In the genomic region with DNA sequence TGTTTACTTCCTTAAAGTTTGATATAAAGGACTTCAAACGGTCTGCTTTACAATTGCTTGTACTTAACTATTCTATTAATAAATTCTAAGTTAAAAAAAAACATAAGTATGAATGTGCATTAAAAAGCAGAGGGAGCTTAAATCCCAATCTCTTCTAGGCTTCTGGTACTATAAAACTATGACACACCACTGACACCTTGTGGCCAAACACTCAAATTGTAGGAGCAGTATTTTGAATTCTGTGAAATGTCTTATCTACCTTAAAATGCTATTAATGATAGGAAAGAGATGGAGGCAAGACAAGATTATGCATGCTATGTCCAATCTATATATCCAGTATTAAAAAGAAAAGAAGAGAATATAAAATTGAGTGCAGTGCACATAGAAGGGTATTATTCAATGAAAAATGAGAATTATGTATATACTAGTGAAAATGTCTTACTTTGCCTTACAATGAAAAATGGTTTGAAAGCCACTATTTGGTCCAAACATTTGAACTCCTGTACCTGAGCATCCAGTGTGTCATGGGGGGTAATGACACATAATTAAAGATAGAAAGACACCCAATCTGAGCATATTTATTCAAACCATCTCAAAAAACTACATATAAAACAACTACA, we compare ENCODE assay signal across 8 cellular contexts.
A peak's percentile ranks its signal among the peaks of the same experiment; 100 is the strongest.
DNase-seq lines count a peak whose midpoint lies in the region; ATAC-seq, FAIRE-seq and TF ChIP-seq lines count a peak whose summit lies in the region.

No MANE protein-coding gene starts in this region.

- no peaks in the 10 kb centered on the region for H3K36me3 ChIP-seq in OCI-LY3 (replicated peaks; ENCODE audit: low read depth, low read length)
- peaks cover 54% of the 10 kb centered on the region for H3K36me3 ChIP-seq in K562 (ENCODE audit: control insufficient read depth, insufficient read depth, low read length)
- H3K36me3 ChIP-seq in lower lobe of right lung = peaks cover 39% of the 10 kb centered on the region

- H3K9me3 ChIP-seq in OCI-LY3 (ENCODE audit: insufficient read depth, low read length) (no peaks in the 10 kb centered on the region), K562 (replicated peaks; ENCODE audit: control insufficient read depth, insufficient read depth, low read depth, low read length) (peaks cover 6% of the 10 kb centered on the region; the same call in 1 of the 2 replicates), lower lobe of right lung (peaks cover 11% of the 10 kb centered on the region)

- H3K4me3 ChIP-seq in OCI-LY3 (ENCODE audit: low read length) = no peak overlapping the region
- no peak overlapping the region for H3K4me3 ChIP-seq in K562
- H3K4me3 ChIP-seq in lower lobe of right lung = no peak overlapping the region

- FAIRE-seq in D721Med (lab: Jason Lieb, UNC) = no peak
- peak; percentile 68 for FAIRE-seq in K562 (lab: Jason Lieb, UNC)

- POLR2A ChIA-PET in K562 (lab: Yijun Ruan, JAX) = interaction anchor here (0.9 kb wide), 1 partner anchor 11 kb away, joined by 3 read pairs; no protein-coding TSS in a partner anchor

- H4K20me1 ChIP-seq in OCI-LY3 (ENCODE audit: insufficient read depth, low read length) (no peaks in the 10 kb centered on the region), K562 (replicated peaks; ENCODE audit: control insufficient read depth, insufficient read depth, low read length) (no peaks in the 10 kb centered on the region)

- H3K9me1 ChIP-seq in K562 (ENCODE audit: control insufficient read depth, insufficient read depth, low read length) = no peaks in the 10 kb centered on the region

- no peak for TF ChIP-seq POLR2A in K562 (conservative IDR thresholded peaks at IDR 0.05)

- BruUV-seq in K562 (replicated peaks; lab: Mats Ljungman, UMichigan) = no TSS peak

- TF ChIP-seq EP300 in K562 (IDR thresholded peaks at IDR 0.05; ENCODE audit: low read length) = no peak

- WGBS in K562 (ENCODE audit: insufficient coverage, low coverage, missing lambda C conversion rate) = 10% methylated on average over 1 of the region's 1 CpG

- H3K9ac ChIP-seq in OCI-LY3 (ENCODE audit: low read length) (no peak overlapping the region), K562 (ENCODE audit: insufficient read depth in 1 of 2, low read depth in 2 of 2, low read length in 2 of 2) (no peak overlapping the region)

- H3K4me1 ChIP-seq in OCI-LY3 (ENCODE audit: low read length) = no peaks in the 10 kb centered on the region
- no peaks in the 10 kb centered on the region for H3K4me1 ChIP-seq in K562 (replicated peaks in 1 of 2; ENCODE audit: control insufficient read depth in 2 of 2, insufficient read depth in 2 of 2, low read length in 2 of 2)
- H3K4me1 ChIP-seq in lower lobe of right lung = no peaks in the 10 kb centered on the region

- no peak overlapping the region for H2AFZ ChIP-seq in OCI-LY3 (ENCODE audit: low read depth, low read length)
- H2AFZ ChIP-seq in K562 (ENCODE audit: low read depth, low read length) = no peak overlapping the region

- H3K27me3 ChIP-seq in OCI-LY3 (ENCODE audit: low read depth, low read length) (no peaks in the 10 kb centered on the region), K562 (ENCODE audit: control insufficient read depth in 2 of 2, insufficient read depth in 2 of 2, low read length in 2 of 2) (no peaks in the 10 kb centered on the region), lower lobe of right lung (ENCODE audit: low read depth) (no peaks in the 10 kb centered on the region)

- intact Hi-C loops in K562 (cut with micrococcal nuclease) = loop anchor here (1.0 to 5.0 kb wide), 4 partner anchors 186 to 829 kb away; no protein-coding TSS in a partner anchor
- intact Hi-C loops in lower lobe of right lung (cut with DNase I) = no loop called here
- intact Hi-C loops in posterior cingulate gyrus (cut with DNase I) = no loop called here

- TF ChIP-seq RAD21 in K562 (CRISPR knock-in tag; conservative IDR thresholded peaks at IDR 0.05 in 1 of 2, IDR thresholded peaks at IDR 0.05 in 1 of 2) = peak; percentile 83 to 90

- in situ Hi-C loops in K562 (cut with MboI) = loop anchor here (10.0 to 25.0 kb wide), 2 partner anchors 749 to 826 kb away; no protein-coding TSS in a partner anchor

- H3K4me2 ChIP-seq in OCI-LY3 (ENCODE audit: low read length) (no peak overlapping the region), K562 (ENCODE audit: insufficient read depth, low read length) (no peak overlapping the region)

- ATAC-seq in K562 = peak; percentile 77; the same call in 2 of the 3 replicates
- ATAC-seq in lower lobe of right lung = no peak
- no peak for ATAC-seq in HG03378 (IDR thresholded peaks at IDR 0.05; ENCODE audit: unreplicated experiment)
- no peak for ATAC-seq in activated CD4-positive, CD25-positive, alpha-beta regulatory T cell treated with anti-CD3 and anti-CD28 coated beads, Interleukin-2, amount 50 U/mL, for 24 hours

- H3K27ac ChIP-seq in OCI-LY3 (ENCODE audit: low read length) = no peak overlapping the region
- no peak overlapping the region for H3K27ac ChIP-seq in K562 (ENCODE audit: extremely low read depth, low read depth, low read length)
- H3K27ac ChIP-seq in lower lobe of right lung = no peak overlapping the region

- no peaks in the 10 kb centered on the region for H3K79me2 ChIP-seq in OCI-LY3 (ENCODE audit: low read length)
- no peaks in the 10 kb centered on the region for H3K79me2 ChIP-seq in K562 (ENCODE audit: control insufficient read depth, insufficient read depth, low read length)

- DNase-seq in D721Med (ENCODE audit: insufficient read length, low spot score) = no peak
- peak; percentile 18 for DNase-seq in HK-2 (ENCODE audit: unreplicated experiment)
- peak; percentile 48 to 74 (median 59) for DNase-seq in K562 (ENCODE audit: extremely low read depth in 1 of 4, low spot score in 3 of 4)
- no peak for DNase-seq in lower lobe of right lung
- DNase-seq in posterior cingulate gyrus = no peak

- CTCF ChIA-PET in K562 (lab: Yijun Ruan, JAX; ENCODE audit: low intra/inter-chr PET ratio) = interaction anchor here (0.7 to 3.1 kb wide), 3 partner anchors 25 to 827 kb away, joined by 3 to 18 read pairs (median 7); no protein-coding TSS in a partner anchor

- TF ChIP-seq CTCF in D721Med (IDR thresholded peaks at IDR 0.05; ENCODE audit: insufficient read depth, missing control alignments) (peak; percentile 56), OCI-LY3 (IDR thresholded peaks at IDR 0.05; ENCODE audit: low read depth, low read length) (peak; percentile 75), K562 (IDR thresholded peaks at IDR 0.05 in 2 of 3, conservative IDR thresholded peaks at IDR 0.05 in 1 of 3; ENCODE audit: insufficient read depth in 2 of 3, low read depth in 1 of 3, low read length in 3 of 3) (peak; percentile 49 to 79 (median 55); a peak in 5 of 6 replicates), lower lobe of right lung (IDR thresholded peaks at IDR 0.05) (peak; percentile 63)

TF ChIP-seq in K562, 482 proteins besides CTCF, POLR2A, EP300 and RAD21:
- TF ChIP-seq TRIM28 (IDR thresholded peaks at IDR 0.05) (0 out of 2 replicates have a peak, but pooled peaks have one; percentile 29), SMC3 (conservative IDR thresholded peaks at IDR 0.05; ENCODE audit: insufficient read depth, low read depth, low read length) (peak; percentile 57; the same call in 1 of the 2 replicates), CBX3 (IDR thresholded peaks at IDR 0.05; ENCODE audit: borderline replicate concordance in 1 of 2, low read length in 2 of 2) (0 out of 3 replicates have a peak, but pooled peaks of 1 of the 2 experiments have one; percentile 25)
- TF ChIP-seq, protein P1, sequence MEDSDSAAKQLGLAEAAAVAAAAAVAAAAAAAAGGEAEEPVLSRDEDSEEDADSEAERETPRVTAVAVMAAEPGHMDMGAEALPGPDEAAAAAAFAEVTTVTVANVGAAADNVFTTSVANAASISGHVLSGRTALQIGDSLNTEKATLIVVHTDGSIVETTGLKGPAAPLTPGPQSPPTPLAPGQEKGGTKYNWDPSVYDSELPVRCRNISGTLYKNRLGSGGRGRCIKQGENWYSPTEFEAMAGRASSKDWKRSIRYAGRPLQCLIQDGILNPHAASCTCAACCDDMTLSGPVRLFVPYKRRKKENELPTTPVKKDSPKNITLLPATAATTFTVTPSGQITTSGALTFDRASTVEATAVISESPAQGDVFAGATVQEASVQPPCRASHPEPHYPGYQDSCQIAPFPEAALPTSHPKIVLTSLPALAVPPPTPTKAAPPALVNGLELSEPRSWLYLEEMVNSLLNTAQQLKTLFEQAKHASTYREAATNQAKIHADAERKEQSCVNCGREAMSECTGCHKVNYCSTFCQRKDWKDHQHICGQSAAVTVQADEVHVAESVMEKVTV (CRISPR knock-in tag; IDR thresholded peaks at IDR 0.05) = peak; percentile 83; the same call in 1 of the 2 replicates
- TF ChIP-seq, protein P2, sequence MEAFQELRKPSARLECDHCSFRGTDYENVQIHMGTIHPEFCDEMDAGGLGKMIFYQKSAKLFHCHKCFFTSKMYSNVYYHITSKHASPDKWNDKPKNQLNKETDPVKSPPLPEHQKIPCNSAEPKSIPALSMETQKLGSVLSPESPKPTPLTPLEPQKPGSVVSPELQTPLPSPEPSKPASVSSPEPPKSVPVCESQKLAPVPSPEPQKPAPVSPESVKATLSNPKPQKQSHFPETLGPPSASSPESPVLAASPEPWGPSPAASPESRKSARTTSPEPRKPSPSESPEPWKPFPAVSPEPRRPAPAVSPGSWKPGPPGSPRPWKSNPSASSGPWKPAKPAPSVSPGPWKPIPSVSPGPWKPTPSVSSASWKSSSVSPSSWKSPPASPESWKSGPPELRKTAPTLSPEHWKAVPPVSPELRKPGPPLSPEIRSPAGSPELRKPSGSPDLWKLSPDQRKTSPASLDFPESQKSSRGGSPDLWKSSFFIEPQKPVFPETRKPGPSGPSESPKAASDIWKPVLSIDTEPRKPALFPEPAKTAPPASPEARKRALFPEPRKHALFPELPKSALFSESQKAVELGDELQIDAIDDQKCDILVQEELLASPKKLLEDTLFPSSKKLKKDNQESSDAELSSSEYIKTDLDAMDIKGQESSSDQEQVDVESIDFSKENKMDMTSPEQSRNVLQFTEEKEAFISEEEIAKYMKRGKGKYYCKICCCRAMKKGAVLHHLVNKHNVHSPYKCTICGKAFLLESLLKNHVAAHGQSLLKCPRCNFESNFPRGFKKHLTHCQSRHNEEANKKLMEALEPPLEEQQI (IDR thresholded peaks at IDR 0.05) = peak; percentile 46; the same call in 1 of the 2 replicates
- TF ChIP-seq, protein P3, sequence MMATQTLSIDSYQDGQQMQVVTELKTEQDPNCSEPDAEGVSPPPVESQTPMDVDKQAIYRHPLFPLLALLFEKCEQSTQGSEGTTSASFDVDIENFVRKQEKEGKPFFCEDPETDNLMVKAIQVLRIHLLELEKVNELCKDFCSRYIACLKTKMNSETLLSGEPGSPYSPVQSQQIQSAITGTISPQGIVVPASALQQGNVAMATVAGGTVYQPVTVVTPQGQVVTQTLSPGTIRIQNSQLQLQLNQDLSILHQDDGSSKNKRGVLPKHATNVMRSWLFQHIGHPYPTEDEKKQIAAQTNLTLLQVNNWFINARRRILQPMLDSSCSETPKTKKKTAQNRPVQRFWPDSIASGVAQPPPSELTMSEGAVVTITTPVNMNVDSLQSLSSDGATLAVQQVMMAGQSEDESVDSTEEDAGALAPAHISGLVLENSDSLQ (IDR thresholded peaks at IDR 0.05) = no peak

Comparison
In these comparisons a context has a peak if more than half of its experiments do, and no peak if none do; other contexts are left out.
1. DNase-seq: peak in HK-2 (single experiment) and K562 (4 of 4); none in D721Med (single experiment), lower lobe of right lung (single experiment) and posterior cingulate gyrus (0 of 10).
2. Peak in every context shown above with its lines, with median percentiles within 50 percentile points of each other: CTCF ChIP-seq.